Comparison of ENCODE assay signal across 8 cellular contexts in the genomic region with DNA sequence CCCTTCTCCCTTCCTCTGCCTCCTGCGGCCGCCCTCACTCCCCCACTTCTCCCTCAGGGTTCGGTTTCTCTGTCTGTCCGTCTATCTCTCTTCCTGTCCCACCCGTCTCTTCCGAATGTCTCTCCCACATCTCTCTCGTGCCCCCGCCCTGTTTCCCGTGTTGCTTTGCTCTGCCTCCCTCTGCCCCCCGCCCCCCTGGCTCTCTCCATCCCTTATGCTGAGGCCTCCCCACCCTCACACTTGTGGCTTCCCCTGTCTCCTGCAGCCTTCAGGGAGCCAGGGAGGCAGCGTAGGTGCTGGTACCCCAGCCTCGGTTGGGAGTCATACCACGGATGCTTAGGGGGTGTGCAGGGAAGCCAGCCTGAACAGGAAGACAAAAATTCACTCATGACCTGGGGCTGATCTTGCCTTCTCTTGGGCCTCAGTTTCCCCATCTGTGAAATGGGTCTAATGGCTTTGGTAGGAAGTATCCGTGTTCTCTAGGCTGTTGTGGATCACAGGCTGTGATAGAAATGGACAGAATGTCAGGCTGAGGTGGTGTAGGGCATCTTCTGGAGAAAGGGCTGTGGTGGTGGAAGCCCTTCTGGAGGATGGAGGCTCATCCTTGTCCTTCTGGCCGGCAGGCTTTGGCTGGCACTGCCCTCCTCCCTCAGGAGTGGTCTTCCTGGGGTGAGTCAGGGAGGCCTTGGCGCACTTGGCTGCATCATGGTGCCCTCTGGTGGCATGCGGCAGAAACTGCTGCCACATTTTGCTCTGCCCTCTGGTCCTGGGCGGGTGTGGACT. TPM values are rescaled to one million over a fixed set of nuclear protein-coding genes. Genes with fewer than 3 reads are reported as not detected.
DNase-seq lines count a peak whose midpoint lies in the region; ATAC-seq and TF ChIP-seq lines count a peak whose summit lies in the region.

No MANE protein-coding gene starts in this region.

- H3K4me3 ChIP-seq in upper lobe of right lung, result no peak overlapping the region

- ATAC-seq in upper lobe of right lung, result peak; percentile 83
- no peak for ATAC-seq in HG02840 (IDR thresholded peaks at IDR 0.05; ENCODE audit: low FRiP score, unreplicated experiment)

- peaks cover 11% of the 10 kb centered on the region for H3K4me1 ChIP-seq in upper lobe of right lung

- peak; percentile 57 for DNase-seq in DMS153 treated with DMSO at 0.1 percent for 48 hours (lab: John Stamatoyannopoulos, UW; ENCODE audit: unreplicated experiment)
- DNase-seq in Kasumi-1 (lab: John Stamatoyannopoulos, UW), result peak; percentile 10 to 43
- DNase-seq in SHP77 (lab: John Stamatoyannopoulos, UW), result peak; percentile 73 to 77
- DNase-seq in activated naive CD4-positive, alpha-beta T cell (lab: John Stamatoyannopoulos, UW), result peak in 3 of 4 experiments; percentile 14 to 52 (median 37)
- peak; percentile 58 for DNase-seq in globus pallidus (ENCODE audit: low spot score)
- peak; percentile 54 for DNase-seq in pons (ENCODE audit: low spot score)
- peak; percentile 80 for DNase-seq in upper lobe of right lung

- intact Hi-C loops in upper lobe of right lung (cut with DNase I), result loop anchor here (5.0 to 10.0 kb wide), 2 partner anchors 92 to 139 kb away; no protein-coding TSS in a partner anchor

- no peaks in the 10 kb centered on the region for H3K27me3 ChIP-seq in upper lobe of right lung

- no peak overlapping the region for H3K27ac ChIP-seq in upper lobe of right lung

- H3K9me3 ChIP-seq in upper lobe of right lung, result no peaks in the 10 kb centered on the region

- TF ChIP-seq CTCF in upper lobe of right lung (IDR thresholded peaks at IDR 0.05), result peak; percentile 94

- H3K36me3 ChIP-seq in upper lobe of right lung, result no peaks in the 10 kb centered on the region

RNA-seq across cellular contexts. Expression of gene FOXO6, which starts 55.5 kb away (rescaled TPM):
- 0.43 TPM for total RNA-seq in upper lobe of right lung

Comparison
In these comparisons a context has a peak if more than half of its experiments do, and no peak if none do; other contexts are left out.
1. DNase-seq: peak in every context shown above with its lines; median percentile 80 in upper lobe of right lung; 75 in SHP77; 58 in globus pallidus; 57 in DMS153 treated with DMSO at 0.1 percent for 48 hours; 54 in pons; 37 in activated naive CD4-positive, alpha-beta T cell; 26 in Kasumi-1.